24 cellular contexts compared by ENCODE assay signal in the genomic region with DNA sequence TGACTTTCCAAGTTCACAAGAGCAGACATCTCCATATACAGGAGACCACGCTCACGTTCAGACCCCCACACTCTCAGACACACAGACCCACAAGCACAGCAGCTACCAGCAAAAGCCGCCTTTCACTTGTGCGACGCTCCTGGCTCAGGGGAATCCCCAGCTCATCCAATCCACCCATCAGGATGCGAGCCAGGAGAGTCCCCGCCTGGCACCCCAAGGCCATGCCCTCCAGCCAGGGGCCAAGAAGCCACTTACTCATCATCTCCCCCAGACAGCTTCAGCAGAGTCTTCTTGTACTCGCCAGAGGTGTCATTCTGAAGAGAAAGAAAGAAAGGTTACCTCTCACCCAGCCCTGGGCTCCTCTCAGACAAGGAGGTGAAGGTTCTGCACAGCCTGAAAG. TPM values are rescaled to one million over a fixed set of nuclear protein-coding genes. Genes with fewer than 3 reads are reported as not detected.
DNase-seq lines count a peak whose midpoint lies in the region; ATAC-seq, FAIRE-seq and TF ChIP-seq lines count a peak whose summit lies in the region.
"Had no signal": no experiment of that assay in that cellular context is flagged by ENCODE, and none has a peak within 500 bp of the region (broad histone marks: within the 10 kb centered on the region; RNA-seq: fewer than 3 reads in every experiment).

No MANE protein-coding gene starts in this region.

- SMC1A ChIA-PET in GM12878 (lab: Charles Lee; ENCODE audit: uncharacterized antibody, unreplicated experiment), result interaction anchor here (5.2 to 31.5 kb wide), 2 partner anchors 28 to 87 kb away, joined by 60 to 1132 read pairs; a partner anchor contains a TSS

- FAIRE-seq in GM12878 (lab: Jason Lieb, UNC), result no peak
- FAIRE-seq: GM12892, keratinocyte, urothelium cell line had no signal

- peaks cover 99% of the 10 kb centered on the region for H3K4me1 ChIP-seq in OCI-LY7 (ENCODE audit: insufficient read depth, low read length, poor library complexity, severe bottlenecking)
- peaks cover 73% of the 10 kb centered on the region for H3K4me1 ChIP-seq in GM12878 (ENCODE audit: control insufficient read depth, insufficient read depth, low read length)
- H3K4me1 ChIP-seq: foreskin keratinocyte had no signal

- H3K9me3 ChIP-seq in OCI-LY7 (ENCODE audit: low read length) (no peaks in the 10 kb centered on the region), GM12878 (replicated peaks; ENCODE audit: control insufficient read depth, insufficient read depth, low read length) (no peaks in the 10 kb centered on the region)
- H3K9me3 ChIP-seq: breast epithelium had no signal

- H3K4me3 ChIP-seq in OCI-LY7 (ENCODE audit: low read depth, low read length, poor library complexity, severe bottlenecking) (no peak overlapping the region), GM12878 (no peak overlapping the region), brain microvascular endothelial cell (ENCODE audit: low read depth, low read length) (no peak overlapping the region)
- H3K4me3 ChIP-seq: breast epithelium, dorsolateral prefrontal cortex had no signal

- peaks cover 8 to 32% of the 10 kb centered on the region in 2 donors for H3K36me3 Mint-ChIP-seq in activated T-cell treated with anti-CD3 and anti-CD28 coated beads, Interleukin-2, amount 50 U/mL, for 72 hours (ENCODE audit: insufficient read depth in 2 of 2)
- H3K36me3 Mint-ChIP-seq in activated T-cell treated with anti-CD3 and anti-CD28 coated beads, Interleukin-2, amount 50 U/mL, for 4 hours (ENCODE audit: insufficient read depth), result peaks cover 51% of the 10 kb centered on the region
- peaks cover 74% of the 10 kb centered on the region for H3K36me3 Mint-ChIP-seq in stimulated activated memory B cell treated with anti-CD40 and anti-IgM and Interleukin-4, amounts not matched to agents 10 μg/mL and 1 μg/mL and 100 μg/mL, for 72 hours

- no peak overlapping the region for H2AFZ ChIP-seq in OCI-LY7 (ENCODE audit: low read length)
- H2AFZ ChIP-seq in GM12878 (ENCODE audit: control insufficient read depth, low read depth, low read length), result no peak overlapping the region

- H3K79me2 ChIP-seq in OCI-LY7 (ENCODE audit: insufficient read depth, low read depth, low read length) (no peaks in the 10 kb centered on the region), GM12878 (ENCODE audit: control insufficient read depth, insufficient read depth, low read length) (peaks cover 27% of the 10 kb centered on the region)

- WGBS in GM12878 (ENCODE audit: insufficient coverage, insufficient replicate concordance, low lambda C conversion rate, missing lambda C conversion rate), result 97% methylated on average over 8 of the region's 8 CpGs

- H3K4me2 ChIP-seq in OCI-LY7 (ENCODE audit: low read length) (peak overlapping the region; percentile 65; the same call in 1 of the 2 replicates), GM12878 (ENCODE audit: control insufficient read depth, insufficient read depth) (no peak overlapping the region)

- RAD21 ChIA-PET in GM12878 (lab: Charles Lee; ENCODE audit: unreplicated experiment), result interaction anchor here (3.1 to 12.4 kb wide), 6 partner anchors 15 to 125 kb away, joined by 17 to 306 read pairs (median 113); a partner anchor contains a TSS

- TF ChIP-seq RAD21 in GM12878 (IDR thresholded peaks at IDR 0.05; ENCODE audit: insufficient read depth, low read depth, low read length), result no peak

- no peaks in the 10 kb centered on the region for H3K27me3 Mint-ChIP-seq in activated T-cell treated with anti-CD3 and anti-CD28 coated beads, Interleukin-2, amount 50 U/mL, for 72 hours (ENCODE audit: low read depth)
- H3K27me3 Mint-ChIP-seq in activated T-cell treated with anti-CD3 and anti-CD28 coated beads, Interleukin-2, amount 50 U/mL, for 4 hours (ENCODE audit: low read depth), result no peaks in the 10 kb centered on the region
- H3K27me3 Mint-ChIP-seq in stimulated activated memory B cell treated with anti-CD40 and anti-IgM and Interleukin-4, amounts not matched to agents 10 μg/mL and 1 μg/mL and 100 μg/mL, for 72 hours, result no peaks in the 10 kb centered on the region
- H3K27me3 Mint-ChIP-seq: progenitor cell of endocrine pancreas had no signal

- peak overlapping the region; percentile 8 for H3K27ac ChIP-seq in OCI-LY7 (ENCODE audit: low read depth, low read length, poor library complexity, severe bottlenecking)
- peak overlapping the region; percentile 48 for H3K27ac ChIP-seq in GM12878 (ENCODE audit: control insufficient read depth, insufficient read depth)
- no peak overlapping the region for H3K27ac ChIP-seq in brain microvascular endothelial cell
- H3K27ac ChIP-seq: breast epithelium, C4-2B, foreskin keratinocyte had no signal

- H3K4me3 Mint-ChIP-seq in activated T-cell treated with anti-CD3 and anti-CD28 coated beads, Interleukin-2, amount 50 U/mL, for 72 hours, result no peak overlapping the region
- H3K4me3 Mint-ChIP-seq in activated T-cell treated with anti-CD3 and anti-CD28 coated beads, Interleukin-2, amount 50 U/mL, for 4 hours, result no peak overlapping the region
- H3K4me3 Mint-ChIP-seq in stimulated activated memory B cell treated with anti-CD40 and anti-IgM and Interleukin-4, amounts not matched to agents 10 μg/mL and 1 μg/mL and 100 μg/mL, for 72 hours, result no peak overlapping the region
- H3K4me3 Mint-ChIP-seq: T-helper 2 cell treated with Interferon-gamma antibody and Interleukin-4, amounts not matched to agents 5 μg/mL and 100 μg/mL, for 36 hours had no signal

- in situ Hi-C loops in GM12878 (cut with MboI), result no loop called here
- in situ Hi-C loops in brain microvascular endothelial cell (cut with HindIII; ENCODE audit: low pct_ligation_motif_present, low sequenced_read_pairs), result no loop called here

- no peak overlapping the region for H3K9ac ChIP-seq in GM12878 (ENCODE audit: control insufficient read depth, insufficient read depth, low read length)

- no peaks in the 10 kb centered on the region for H3K9me3 Mint-ChIP-seq in activated T-cell treated with anti-CD3 and anti-CD28 coated beads, Interleukin-2, amount 50 U/mL, for 72 hours
- H3K9me3 Mint-ChIP-seq in activated T-cell treated with anti-CD3 and anti-CD28 coated beads, Interleukin-2, amount 50 U/mL, for 4 hours, result no peaks in the 10 kb centered on the region
- no peaks in the 10 kb centered on the region for H3K9me3 Mint-ChIP-seq in stimulated activated memory B cell treated with anti-CD40 and anti-IgM and Interleukin-4, amounts not matched to agents 10 μg/mL and 1 μg/mL and 100 μg/mL, for 72 hours
- H3K9me3 Mint-ChIP-seq: T-helper 2 cell treated with Interferon-gamma antibody and Interleukin-4, amounts not matched to agents 5 μg/mL and 100 μg/mL, for 36 hours had no signal

- H3K36me3 ChIP-seq in OCI-LY7 (ENCODE audit: insufficient read depth, low read length), result peaks cover 15% of the 10 kb centered on the region; the same call in 1 of the 2 replicates
- peaks cover 51 to 64% of the 10 kb centered on the region in 2 experiments for H3K36me3 ChIP-seq in GM12878 (ENCODE audit: control insufficient read depth in 2 of 2, insufficient read depth in 2 of 2, low read length in 1 of 2)
- peaks cover 92% of the 10 kb centered on the region for H3K36me3 ChIP-seq in brain microvascular endothelial cell (replicated peaks)
- H3K36me3 ChIP-seq: breast epithelium had no signal

- DNase-seq in activated T-cell treated with anti-CD3 and anti-CD28 coated beads, Interleukin-2, amount 50 U/mL, for 72 hours, result no peak
- no peak for DNase-seq in activated T-cell treated with anti-CD3 and anti-CD28 coated beads, Interleukin-2, amount 50 U/mL, for 4 hours
- DNase-seq in OCI-LY7 (ENCODE audit: low spot score) (no peak), GM12878 (ENCODE audit: low read depth, low spot score) (no peak), brain microvascular endothelial cell (no peak), posterior vena cava (ENCODE audit: low spot score) (no peak), NOMO-1 treated with dmso at 0.1 percent for 144 hours (lab: John Stamatoyannopoulos, UW; ENCODE audit: unreplicated experiment) (no peak)
- DNase-seq: ACHN, DMS53, dorsolateral prefrontal cortex, foreskin keratinocyte, HCEC 1CT, hypothalamus, mammary epithelial cell, NCI-H524, PC-3 had no signal

- peak overlapping the region; percentile 55 for H3K27ac Mint-ChIP-seq in activated T-cell treated with anti-CD3 and anti-CD28 coated beads, Interleukin-2, amount 50 U/mL, for 72 hours
- H3K27ac Mint-ChIP-seq in stimulated activated memory B cell treated with anti-CD40 and anti-IgM and Interleukin-4, amounts not matched to agents 10 μg/mL and 1 μg/mL and 100 μg/mL, for 72 hours, result peak overlapping the region; percentile 80

- no peak for ATAC-seq in activated T-cell treated with anti-CD3 and anti-CD28 coated beads, Interleukin-2, amount 50 U/mL, for 72 hours (replicated peaks in 1 of 2)
- no peak for ATAC-seq in activated T-cell treated with anti-CD3 and anti-CD28 coated beads, Interleukin-2, amount 50 U/mL, for 4 hours
- ATAC-seq in GM12878, result no peak
- ATAC-seq in stimulated activated memory B cell treated with anti-CD40 and anti-IgM and Interleukin-4, amounts not matched to agents 10 μg/mL and 1 μg/mL and 100 μg/mL, for 72 hours, result no peak
- ATAC-seq: foreskin keratinocyte, PC-3 had no signal

- CTCF ChIA-PET in OCI-LY7 (lab: Charles Lee; ENCODE audit: unreplicated experiment) (interaction anchor here (2.9 to 3.3 kb wide), 3 partner anchors 14 to 110 kb away, joined by 10 to 17 read pairs (median 15); no protein-coding TSS in a partner anchor), GM12878 (lab: Yijun Ruan, JAX) (interaction anchor here (1.0 to 26.4 kb wide), 6 partner anchors 13 to 327 kb away, joined by 3 to 1107 read pairs (median 33); a partner anchor contains a TSS)

- BruUV-seq in OCI-LY7 (replicated peaks; lab: Mats Ljungman, UMichigan), result no TSS peak
- BruUV-seq in GM12878 (replicated peaks; lab: Mats Ljungman, UMichigan), result no TSS peak

- H3K9me2 ChIP-seq in OCI-LY7 (ENCODE audit: insufficient read depth, low read length), result no peaks in the 10 kb centered on the region

- no peak for TF ChIP-seq POLR2A in GM12878 (IDR thresholded peaks at IDR 0.05; ENCODE audit: low read depth, low read length)

- H3K27me3 ChIP-seq in GM12878 (replicated peaks in 1 of 2; ENCODE audit: control insufficient read depth in 2 of 2, insufficient read depth in 2 of 2, low read length in 1 of 2), result no peaks in the 10 kb centered on the region
- H3K27me3 ChIP-seq in brain microvascular endothelial cell (replicated peaks), result no peaks in the 10 kb centered on the region
- H3K27me3 ChIP-seq: breast epithelium, dorsolateral prefrontal cortex, foreskin keratinocyte had no signal

- TF ChIP-seq CTCF in OCI-LY7 (conservative IDR thresholded peaks at IDR 0.05; ENCODE audit: low read length) (no peak), GM12878 (IDR thresholded peaks at IDR 0.05 in 2 of 3, conservative IDR thresholded peaks at IDR 0.05 in 1 of 3; ENCODE audit: control insufficient read depth in 2 of 3, extremely low read depth in 1 of 3, insufficient read depth in 1 of 3, low read depth in 3 of 3, low read length in 3 of 3) (no peak), brain microvascular endothelial cell (IDR thresholded peaks at IDR 0.05; ENCODE audit: low read depth, low read length, missing control alignments) (no peak)

- TF ChIP-seq EP300 in GM12878 (IDR thresholded peaks at IDR 0.05; ENCODE audit: borderline replicate concordance in 1 of 2, control insufficient read depth in 1 of 2, low read depth in 2 of 2, low read length in 2 of 2), result no peak

- POLR2A ChIA-PET in OCI-LY7 (lab: Charles Lee) (interaction anchor here (3.3 kb wide), 1 partner anchor 21 kb away, joined by 31 read pairs; no protein-coding TSS in a partner anchor), GM12878 (lab: Charles Lee) (interaction anchor here (1.0 to 12.3 kb wide), 3 partner anchors 15 to 129 kb away, joined by 3 to 153 read pairs (median 3); no protein-coding TSS in a partner anchor)

- intact Hi-C loops in OCI-LY7 (cut with micrococcal nuclease; ENCODE audit: unreplicated experiment) (loop anchor here (2.0 to 5.0 kb wide), 2 partner anchors 84 to 189 kb away; no protein-coding TSS in a partner anchor), GM12878 (cut with micrococcal nuclease; ENCODE audit: unreplicated experiment) (loop anchor here (2.0 to 5.0 kb wide), 3 partner anchors 111 to 189 kb away; no protein-coding TSS in a partner anchor), posterior vena cava (cut with DNase I) (loop anchor here (5.0 to 10.0 kb wide), 3 partner anchors 34 to 1093 kb away; no protein-coding TSS in a partner anchor)

- peaks cover 82% of the 10 kb centered on the region for H3K4me1 Mint-ChIP-seq in activated T-cell treated with anti-CD3 and anti-CD28 coated beads, Interleukin-2, amount 50 U/mL, for 72 hours (ENCODE audit: low read depth)
- peaks cover 79% of the 10 kb centered on the region for H3K4me1 Mint-ChIP-seq in activated T-cell treated with anti-CD3 and anti-CD28 coated beads, Interleukin-2, amount 50 U/mL, for 4 hours (ENCODE audit: low read depth)
- H3K4me1 Mint-ChIP-seq in stimulated activated memory B cell treated with anti-CD40 and anti-IgM and Interleukin-4, amounts not matched to agents 10 μg/mL and 1 μg/mL and 100 μg/mL, for 72 hours, result peaks cover 92% of the 10 kb centered on the region

- H4K20me1 ChIP-seq in OCI-LY7 (ENCODE audit: insufficient read depth, low read length) (no peaks in the 10 kb centered on the region), GM12878 (ENCODE audit: control insufficient read depth, insufficient read depth) (no peaks in the 10 kb centered on the region)

RNA-seq across cellular contexts. Expression of a gene that starts 29.7 kb away (rescaled TPM):
- 100 to 1,000 TPM; 127 to 171 TPM for total RNA-seq in activated T-cell treated with anti-CD3 and anti-CD28 coated beads, Interleukin-2, amount 50 U/mL, for 72 hours
- 100 to 1,000 TPM; 102 to 156 (median 128) TPM for total RNA-seq in activated T-cell treated with anti-CD3 and anti-CD28 coated beads, Interleukin-2, amount 50 U/mL, for 4 hours
- 26.1 and 35.6 TPM in 2 replicates for total RNA-seq in OCI-LY7 (2014; rRNA removed; shearing (Covaris generic))
- total RNA-seq in OCI-LY7 (2022), result 52.9 and 74.1 TPM in 2 replicates
- 295 and 301 TPM in 2 replicates for total RNA-seq in GM12878 (2013; cell fraction: nucleolus; rRNA removed)
- total RNA-seq in GM12878 (2014; rRNA removed), result 477 and 484 TPM in 2 replicates
- 549 and 550 TPM in 2 replicates for total RNA-seq in GM12878 (2014; rRNA removed; fragmentation: Illumina TruSeq; extraction: Trizol)
- total RNA-seq in GM12878 (2021), result 528 and 542 TPM in 2 replicates
- polyA plus RNA-seq in GM12878 (2011; ENCODE audit: low read depth), result 195 TPM
- 460 and 571 TPM in 2 replicates for polyA plus RNA-seq in GM12878 (2011; rRNA removed)
- 618 and 630 TPM in 2 replicates for polyA plus RNA-seq in GM12878 (2011; cell fraction: cytosol; rRNA removed)
- 407 and 532 TPM in 2 replicates for polyA plus RNA-seq in GM12878 (2011; cell fraction: nucleus; rRNA removed)
- 297 and 330 TPM in 2 replicates for polyA plus RNA-seq in GM12878 (2012)
- polyA plus RNA-seq in GM12878 (2014; fragmentation: Illumina TruSeq; extraction: Trizol), result 506 and 510 TPM in 2 replicates
- polyA plus RNA-seq in GM12878 (2014; fragmentation: Nextera tagmentation; extraction: Ambion mirVana), result 10 to 100 TPM; 44.0 to 73.1 TPM
- polyA plus RNA-seq in GM12878 (2014; rRNA removed), result 453 and 470 TPM in 2 replicates
- 100 to 1,000 TPM; 280 to 291 TPM for polyA plus RNA-seq in GM12878 (2016; fragmentation: Nextera tagmentation; extraction: Ambion mirVana)
- polyA minus RNA-seq in GM12878 (2011; rRNA and poly(A)+ RNA removed), result 634 and 706 TPM in 2 replicates
- 242 and 263 TPM in 2 replicates for polyA minus RNA-seq in GM12878 (2011; cell fraction: cytosol; rRNA and poly(A)+ RNA removed)
- polyA minus RNA-seq in GM12878 (2011; cell fraction: nucleus; rRNA and poly(A)+ RNA removed), result 286 and 410 TPM in 2 replicates
- total RNA-seq in posterior vena cava, result 100 to 1,000 TPM; 328 to 430 TPM

RNA-seq across cellular contexts. Expression of a gene that starts 47.1 kb away (rescaled TPM):
- total RNA-seq in activated T-cell treated with anti-CD3 and anti-CD28 coated beads, Interleukin-2, amount 50 U/mL, for 72 hours, result 100 to 1,000 TPM; 358 to 420 TPM
- 100 to 1,000 TPM; 199 to 329 (median 211) TPM for total RNA-seq in activated T-cell treated with anti-CD3 and anti-CD28 coated beads, Interleukin-2, amount 50 U/mL, for 4 hours
- total RNA-seq in OCI-LY7 (2014; rRNA removed; shearing (Covaris generic)), result 51.4 and 55.9 TPM in 2 replicates
- total RNA-seq in OCI-LY7 (2022) (76.3 and 77.5 TPM in 2 replicates), GM12878 (2014; rRNA removed) (203 and 223 TPM in 2 replicates), GM12878 (2014; rRNA removed; fragmentation: Illumina TruSeq; extraction: Trizol) (147 and 148 TPM in 2 replicates), GM12878 (2021) (279 and 289 TPM in 2 replicates), posterior vena cava (10 to 100 TPM; 56.7 to 77.5 TPM)
- total RNA-seq in GM12878 (2013; cell fraction: nucleolus; rRNA removed), result 372 and 425 TPM in 2 replicates
- polyA plus RNA-seq in GM12878 (2011; ENCODE audit: low read depth), result 132 TPM
- polyA plus RNA-seq in GM12878 (2011; rRNA removed) (156 and 178 TPM in 2 replicates), GM12878 (2014; fragmentation: Illumina TruSeq; extraction: Trizol) (107 and 151 TPM in 2 replicates), GM12878 (2014; fragmentation: Nextera tagmentation; extraction: Ambion mirVana) (10 to 100 TPM in 1 of 2 experiments, 1 to 10 TPM in 1; 4.4 to 13.7 TPM), GM12878 (2014; rRNA removed) (199 and 200 TPM in 2 replicates), GM12878 (2016; fragmentation: Nextera tagmentation; extraction: Ambion mirVana) (100 to 1,000 TPM; 112 to 117 TPM)
- 190 and 206 TPM in 2 replicates for polyA plus RNA-seq in GM12878 (2011; cell fraction: cytosol; rRNA removed)
- polyA plus RNA-seq in GM12878 (2011; cell fraction: nucleus; rRNA removed), result 272 and 287 TPM in 2 replicates
- 262 and 278 TPM in 2 replicates for polyA plus RNA-seq in GM12878 (2012)
- polyA minus RNA-seq in GM12878 (2011; rRNA and poly(A)+ RNA removed), result 245 and 345 TPM in 2 replicates
- polyA minus RNA-seq in GM12878 (2011; cell fraction: cytosol; rRNA and poly(A)+ RNA removed), result 117 and 134 TPM in 2 replicates
- 165 and 259 TPM in 2 replicates for polyA minus RNA-seq in GM12878 (2011; cell fraction: nucleus; rRNA and poly(A)+ RNA removed)
